9 cellular contexts compared by ENCODE assay signal in the genomic region with DNA sequence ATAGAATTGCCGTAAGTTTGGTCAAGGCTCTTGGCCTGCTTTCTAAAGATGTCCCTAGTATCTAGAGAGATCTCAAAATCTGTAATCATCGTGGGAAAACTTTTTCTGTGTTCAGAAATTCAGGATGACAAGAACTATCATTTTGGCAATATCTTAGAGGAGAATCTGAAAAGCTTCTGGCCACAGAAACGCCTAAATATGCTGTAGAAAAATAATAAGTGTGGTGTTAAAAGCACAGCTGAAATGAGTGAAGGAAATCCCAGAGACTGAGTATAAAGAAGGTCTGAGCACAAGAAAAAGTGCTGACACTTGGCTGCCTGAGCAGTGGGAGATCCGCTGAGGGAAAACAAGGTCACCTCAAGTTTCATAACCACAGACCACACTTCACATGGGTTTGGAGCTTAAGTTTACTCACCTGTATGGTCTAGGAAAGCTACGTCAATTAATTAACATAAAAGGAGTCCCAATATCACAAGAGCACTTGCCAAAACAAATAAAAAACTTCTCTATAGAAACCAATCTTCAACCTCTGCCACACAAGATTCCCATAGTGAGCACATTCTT.
DNase-seq lines count a peak whose midpoint lies in the region; ATAC-seq and TF ChIP-seq lines count a peak whose summit lies in the region.
"Had no signal": no experiment of that assay in that cellular context is flagged by ENCODE, and none has a peak within 500 bp of the region (broad histone marks: within the 10 kb centered on the region; RNA-seq: fewer than 3 reads in every experiment).

No MANE protein-coding gene starts in this region.

- in situ Hi-C loops in gastrocnemius medialis (cut with MboI; ENCODE audit: low sequenced_read_pairs in 4 of 4) = loop anchor here in 1 of 4 donors (25.0 kb wide), 1 partner anchor 108 kb away; no protein-coding TSS in a partner anchor

- H3K27me3 ChIP-seq in GM06990 (replicated peaks; ENCODE audit: control insufficient read depth, insufficient read depth, low read length) (no peaks in the 10 kb centered on the region), gastrocnemius medialis (no peaks in the 10 kb centered on the region)

- peaks cover 6% of the 10 kb centered on the region for H3K9me3 Mint-ChIP-seq in activated naive CD8-positive, alpha-beta T cell treated with anti-CD3 and anti-CD28 coated beads for 36 hours
- H3K9me3 Mint-ChIP-seq in osteocyte (ENCODE audit: unreplicated experiment) = peaks cover 10% of the 10 kb centered on the region

- H3K4me3 ChIP-seq in GM06990 (replicated peaks; ENCODE audit: low read depth, low read length) (no peak overlapping the region), gastrocnemius medialis (no peak overlapping the region)

- DNase-seq in GM06990 (ENCODE audit: extremely low read depth, insufficient read length) (peak; percentile 46), T-helper 1 cell (peak in 4 of 5 donors; percentile 36 to 66 (median 46)), osteocyte (ENCODE audit: extremely low spot score, unreplicated experiment) (no peak), gastrocnemius medialis (no peak), SW480 (ENCODE audit: low spot score) (no peak)
- DNase-seq in activated naive CD8-positive, alpha-beta T cell treated with anti-CD3 and anti-CD28 coated beads for 36 hours = peak; percentile 48
- DNase-seq: glutamatergic neuron had no signal

- H3K4me3 Mint-ChIP-seq in activated naive CD8-positive, alpha-beta T cell treated with anti-CD3 and anti-CD28 coated beads for 36 hours = peak overlapping the region; percentile 7
- no peak overlapping the region for H3K4me3 Mint-ChIP-seq in osteocyte (ENCODE audit: unreplicated experiment)

- intact Hi-C loops in gastrocnemius medialis (cut with DNase I; ENCODE audit: low total_unique reads) = no loop called here

- H3K27ac ChIP-seq in gastrocnemius medialis = no peak overlapping the region

- H3K36me3 Mint-ChIP-seq in activated naive CD8-positive, alpha-beta T cell treated with anti-CD3 and anti-CD28 coated beads for 36 hours = peaks cover 11% of the 10 kb centered on the region
- peaks cover 3% of the 10 kb centered on the region for H3K36me3 Mint-ChIP-seq in osteocyte (ENCODE audit: unreplicated experiment)

- H3K4me1 Mint-ChIP-seq in activated naive CD8-positive, alpha-beta T cell treated with anti-CD3 and anti-CD28 coated beads for 36 hours = peaks cover 86% of the 10 kb centered on the region
- peaks cover 61% of the 10 kb centered on the region for H3K4me1 Mint-ChIP-seq in osteocyte (ENCODE audit: unreplicated experiment)

- peak overlapping the region; percentile 99 for H3K27ac Mint-ChIP-seq in activated naive CD8-positive, alpha-beta T cell treated with anti-CD3 and anti-CD28 coated beads for 36 hours
- peak overlapping the region; percentile 92 for H3K27ac Mint-ChIP-seq in osteocyte (ENCODE audit: unreplicated experiment)

- H3K27me3 Mint-ChIP-seq in activated naive CD8-positive, alpha-beta T cell treated with anti-CD3 and anti-CD28 coated beads for 36 hours = no peaks in the 10 kb centered on the region
- H3K27me3 Mint-ChIP-seq in osteocyte (ENCODE audit: unreplicated experiment) = no peaks in the 10 kb centered on the region

- peaks cover 8 to 9% of the 10 kb centered on the region in 2 donors for H3K4me1 ChIP-seq in gastrocnemius medialis

- H3K9me3 ChIP-seq in gastrocnemius medialis = no peaks in the 10 kb centered on the region

- ATAC-seq in GM21786 (IDR thresholded peaks at IDR 0.05; ENCODE audit: unreplicated experiment) (no peak), gastrocnemius medialis (no peak), GM19023 (IDR thresholded peaks at IDR 0.05; ENCODE audit: unreplicated experiment) (no peak)

- no peak for TF ChIP-seq POLR2A in gastrocnemius medialis (IDR thresholded peaks at IDR 0.05)

- H3K36me3 ChIP-seq in GM06990 (ENCODE audit: control insufficient read depth, insufficient read depth, low read length) (no peaks in the 10 kb centered on the region), gastrocnemius medialis (no peaks in the 10 kb centered on the region)

- TF ChIP-seq CTCF in GM06990 (IDR thresholded peaks at IDR 0.05; ENCODE audit: insufficient read depth, low read length, poor library complexity, severe bottlenecking) (no peak), osteocyte (IDR thresholded peaks at IDR 0.05) (no peak), gastrocnemius medialis (IDR thresholded peaks at IDR 0.05 in 4 of 5, conservative IDR thresholded peaks at IDR 0.05 in 1 of 5) (no peak)

Comparison
In these comparisons a context has a peak if more than half of its experiments do, and no peak if none do; other contexts are left out.
1. DNase-seq: peak in GM06990 (single experiment), T-helper 1 cell (4 of 5) and activated naive CD8-positive, alpha-beta T cell treated with anti-CD3 and anti-CD28 coated beads for 36 hours (single experiment); none in osteocyte (single experiment), gastrocnemius medialis (0 of 2) and SW480 (single experiment).